11 cellular contexts compared by ENCODE assay signal in the genomic region with DNA sequence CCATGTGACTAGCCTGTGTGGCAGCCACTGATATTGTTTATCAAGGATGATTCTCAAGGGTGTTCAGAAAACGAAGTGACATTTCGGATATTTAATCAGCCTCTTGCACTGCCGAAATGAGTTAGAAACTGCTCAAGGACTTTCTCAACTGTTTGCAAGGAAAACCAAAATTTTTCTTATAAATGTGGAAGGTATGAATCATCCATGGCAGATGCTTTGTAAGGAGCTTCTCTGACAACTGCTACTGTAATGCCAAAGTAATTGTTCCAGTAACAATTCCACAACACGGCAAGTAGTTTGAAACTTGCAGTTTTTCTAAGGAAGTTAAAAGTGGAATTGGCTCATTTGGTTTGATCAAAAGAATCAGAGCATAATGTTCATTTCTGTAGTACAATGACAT.
"Had no signal": no experiment of that assay in that cellular context is flagged by ENCODE, and none has a peak within 500 bp of the region (broad histone marks: within the 10 kb centered on the region; RNA-seq: fewer than 3 reads in every experiment).

No MANE protein-coding gene starts in this region.

- H3K27me3 ChIP-seq: hepatocyte, transverse colon had no signal

- H3K27ac ChIP-seq: hepatocyte, parathyroid adenoma, transverse colon had no signal

- H3K9me3 ChIP-seq: transverse colon had no signal

- H3K4me3 Mint-ChIP-seq: activated naive CD4-positive, alpha-beta T cell treated with anti-CD3 and anti-CD28 coated beads, Interleukin-2, amount 50 U/mL, for 24 hours; neural crest cell; stimulated activated memory B cell treated with anti-CD40 and anti-IgM and Interleukin-4, amounts not matched to agents 10 μg/mL and 1 μg/mL and 100 μg/mL, for 72 hours had no signal

- H3K4me1 Mint-ChIP-seq: activated naive CD4-positive, alpha-beta T cell treated with anti-CD3 and anti-CD28 coated beads, Interleukin-2, amount 50 U/mL, for 24 hours; neural crest cell; stimulated activated memory B cell treated with anti-CD40 and anti-IgM and Interleukin-4, amounts not matched to agents 10 μg/mL and 1 μg/mL and 100 μg/mL, for 72 hours had no signal

- H3K79me2 ChIP-seq: hepatocyte, parathyroid adenoma had no signal

- H3K9ac ChIP-seq: parathyroid adenoma had no signal

- H3K36me3 Mint-ChIP-seq: activated naive CD4-positive, alpha-beta T cell treated with anti-CD3 and anti-CD28 coated beads, Interleukin-2, amount 50 U/mL, for 24 hours; stimulated activated memory B cell treated with anti-CD40 and anti-IgM and Interleukin-4, amounts not matched to agents 10 μg/mL and 1 μg/mL and 100 μg/mL, for 72 hours had no signal

- DNase-seq: activated effector memory CD4-positive, alpha-beta T cell treated with Interleukin-2 at 50 U/mL for 16 hours; activated T-cell treated with anti-CD3 and anti-CD28 coated beads, Interleukin-2, amount 50 U/mL, for 1 hour; amygdala; effector CD4-positive, alpha-beta T cell; kidney glomerular epithelial cell; transverse colon had no signal

- H3K4me2 ChIP-seq: hepatocyte had no signal

- H2AFZ ChIP-seq: hepatocyte, parathyroid adenoma had no signal

- H3K27me3 Mint-ChIP-seq: activated naive CD4-positive, alpha-beta T cell treated with anti-CD3 and anti-CD28 coated beads, Interleukin-2, amount 50 U/mL, for 24 hours; stimulated activated memory B cell treated with anti-CD40 and anti-IgM and Interleukin-4, amounts not matched to agents 10 μg/mL and 1 μg/mL and 100 μg/mL, for 72 hours had no signal

- H3K4me3 ChIP-seq: hepatocyte, transverse colon had no signal

- H3K4me1 ChIP-seq: parathyroid adenoma, transverse colon had no signal

- H3K27ac Mint-ChIP-seq: activated naive CD4-positive, alpha-beta T cell treated with anti-CD3 and anti-CD28 coated beads, Interleukin-2, amount 50 U/mL, for 24 hours; stimulated activated memory B cell treated with anti-CD40 and anti-IgM and Interleukin-4, amounts not matched to agents 10 μg/mL and 1 μg/mL and 100 μg/mL, for 72 hours had no signal

- H3K9me3 Mint-ChIP-seq: neural crest cell; stimulated activated memory B cell treated with anti-CD40 and anti-IgM and Interleukin-4, amounts not matched to agents 10 μg/mL and 1 μg/mL and 100 μg/mL, for 72 hours had no signal

- H3K36me3 ChIP-seq: transverse colon had no signal
